8 cellular contexts compared by ENCODE assay signal in genomic region chr9:15277400-15278137, GRCh38. TPM values are rescaled to one million over a fixed set of nuclear protein-coding genes. Genes with fewer than 3 reads are reported as not detected.
A peak's percentile ranks its signal among the peaks of the same experiment; 100 is the strongest.
DNase-seq lines count a peak whose midpoint lies in the region; TF ChIP-seq lines count a peak whose summit lies in the region.

No MANE protein-coding gene starts in this region.

- TF ChIP-seq EP300 in neural cell (conservative IDR thresholded peaks at IDR 0.05; ENCODE audit: poor library complexity, severe bottlenecking) = no peak

- no peaks in the 10 kb centered on the region for H3K36me3 ChIP-seq in colonic mucosa
- H3K36me3 ChIP-seq in neural cell (ENCODE audit: insufficient read depth, low read length) = no peaks in the 10 kb centered on the region

- H3K4me1 ChIP-seq in colonic mucosa = no peaks in the 10 kb centered on the region

- H3F3A ChIP-seq in neural cell (ENCODE audit: insufficient read depth, low read length, poor library complexity, severe bottlenecking) = no peaks in the 10 kb centered on the region

- H3K27ac ChIP-seq in colonic mucosa (no peak overlapping the region), neural cell (ENCODE audit: low read length) (no peak overlapping the region)

- peak; percentile 67 for TF ChIP-seq RAD21 in neural cell (conservative IDR thresholded peaks at IDR 0.05)

- no peaks in the 10 kb centered on the region for H3K9me2 ChIP-seq in neural cell (ENCODE audit: insufficient read depth, low read length)

- DNase-seq in stimulated activated CD4-positive, alpha-beta T cell treated with anti-CD3 and anti-CD28 coated beads, Interleukin-4, amount 100 ng/mL, for 24 hours = peak; percentile 9
- no peak for DNase-seq in stimulated activated CD4-positive, alpha-beta T cell treated with anti-CD3 and anti-CD28 coated beads, Interleukin-15, amount 100 ng/mL, for 24 hours
- DNase-seq in NCI-H1694 treated with DMSO at 0.1 percent for 48 hours (lab: John Stamatoyannopoulos, UW) (peak; percentile 22), colonic mucosa (no peak), SKM-1 (lab: John Stamatoyannopoulos, UW; ENCODE audit: unreplicated experiment) (no peak), cortex of kidney (lab: John Stamatoyannopoulos, UW) (no peak), EL (no peak)

- intact Hi-C loops in colonic mucosa (cut with DNase I) = loop anchor here (10.0 kb wide), 1 partner anchor 137 kb away; no protein-coding TSS in a partner anchor

- H3K27me3 ChIP-seq in colonic mucosa (no peaks in the 10 kb centered on the region), neural cell (ENCODE audit: insufficient read depth, low read depth, low read length) (no peaks in the 10 kb centered on the region)

- TF ChIP-seq CTCF in colonic mucosa (IDR thresholded peaks at IDR 0.05) (peak; percentile 30), neural cell (IDR thresholded peaks at IDR 0.05; ENCODE audit: poor library complexity, severe bottlenecking) (peak; percentile 63)

- H3K4me3 ChIP-seq in colonic mucosa (no peak overlapping the region), neural cell (ENCODE audit: low read length) (no peak overlapping the region)

- no peaks in the 10 kb centered on the region for H4K20me1 ChIP-seq in neural cell (ENCODE audit: insufficient read depth)

- no peaks in the 10 kb centered on the region for H3K79me2 ChIP-seq in neural cell (replicated peaks; ENCODE audit: insufficient read depth, low read length)

- H3K4me2 ChIP-seq in neural cell (ENCODE audit: low read length) = no peak overlapping the region

- no peaks in the 10 kb centered on the region for H3K9me3 ChIP-seq in colonic mucosa
- H3K9me3 ChIP-seq in neural cell (ENCODE audit: low read length) = no peaks in the 10 kb centered on the region

- no peak overlapping the region for H3K9ac ChIP-seq in colonic mucosa (ENCODE audit: low read depth in 2 of 2, low read length in 2 of 2)
- no peak overlapping the region for H3K9ac ChIP-seq in neural cell (ENCODE audit: low read length)

- no peak overlapping the region for H2AFZ ChIP-seq in neural cell (ENCODE audit: low read depth, low read length)

TF ChIP-seq in neural cell, 6 proteins besides CTCF, POLR2A, EP300 and RAD21:
- no peak for TF ChIP-seq REST (IDR thresholded peaks at IDR 0.05; ENCODE audit: borderline replicate concordance)
- TF ChIP-seq SMC3 (conservative IDR thresholded peaks at IDR 0.05; ENCODE audit: poor library complexity) = peak; percentile 73

RNA-seq across cellular contexts. Expression of gene TTC39B, which starts 29.4 kb away (rescaled TPM):
- 10 to 100 TPM; 27.2 to 32.2 TPM for total RNA-seq in colonic mucosa
- polyA plus RNA-seq in neural cell = 2.8 and 2.9 TPM in 2 replicates
- polyA minus RNA-seq in neural cell = 10.2 and 12.4 TPM in 2 replicates

Comparison
In these comparisons a context has a peak if more than half of its experiments do, and no peak if none do; other contexts are left out.
1. DNase-seq: peak in stimulated activated CD4-positive, alpha-beta T cell treated with anti-CD3 and anti-CD28 coated beads, Interleukin-4, amount 100 ng/mL, for 24 hours (single experiment) and NCI-H1694 treated with DMSO at 0.1 percent for 48 hours (single experiment); none in stimulated activated CD4-positive, alpha-beta T cell treated with anti-CD3 and anti-CD28 coated beads, Interleukin-15, amount 100 ng/mL, for 24 hours (single experiment), colonic mucosa (single experiment), SKM-1 (single experiment), cortex of kidney (single experiment) and EL (single experiment).